13 cellular contexts compared by ENCODE assay signal in the genomic region with DNA sequence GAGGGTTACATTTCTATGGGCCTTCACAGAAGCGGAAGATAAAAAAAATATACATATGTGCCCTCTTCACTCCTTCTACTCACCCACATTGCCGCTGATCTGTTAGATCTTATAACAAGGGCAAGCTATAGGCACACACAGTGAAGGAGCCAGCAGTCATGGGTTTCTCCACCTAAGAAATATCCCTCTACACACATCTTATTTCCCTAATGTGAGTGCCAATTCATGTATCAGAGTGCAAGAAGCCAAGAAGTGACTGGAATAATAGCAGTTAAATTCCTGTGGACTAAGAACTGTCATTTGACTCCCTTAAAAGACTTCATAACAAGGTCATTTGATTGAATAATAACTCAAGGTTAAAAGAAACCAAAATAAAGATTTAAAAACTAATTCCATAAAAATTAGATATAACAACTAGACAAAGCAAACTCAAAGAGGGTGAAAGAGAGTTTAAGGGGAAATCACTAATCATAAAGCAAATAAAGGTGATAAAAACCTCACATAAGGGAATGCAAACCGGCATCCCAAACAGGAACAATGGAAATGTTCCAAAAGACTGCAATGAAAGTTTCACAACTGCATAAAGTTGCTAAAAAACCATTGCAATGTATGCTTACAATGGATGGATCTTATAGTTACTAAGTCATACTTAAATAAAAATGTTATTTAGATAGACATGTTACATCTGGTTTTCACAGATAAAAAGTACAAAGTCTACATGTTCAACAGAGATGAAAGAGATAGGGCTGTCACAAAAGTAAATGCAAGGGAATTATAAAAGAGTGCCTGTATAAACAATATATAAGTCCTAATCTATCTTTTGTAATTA. TPM values are rescaled to one million over a fixed set of nuclear protein-coding genes. Genes with fewer than 3 reads are reported as not detected.
DNase-seq lines count a peak whose midpoint lies in the region; ATAC-seq and TF ChIP-seq lines count a peak whose summit lies in the region.
"Had no signal": no experiment of that assay in that cellular context is flagged by ENCODE, and none has a peak within 500 bp of the region (broad histone marks: within the 10 kb centered on the region; RNA-seq: fewer than 3 reads in every experiment).

No MANE protein-coding gene starts in this region.

- no peaks in the 10 kb centered on the region for H3K27me3 ChIP-seq in A673 (replicated peaks; ENCODE audit: insufficient read depth, low read depth, low read length, poor library complexity)
- no peaks in the 10 kb centered on the region for H3K27me3 ChIP-seq in CD4-positive, alpha-beta T cell (ENCODE audit: control insufficient read depth, insufficient read depth, low read length)
- H3K27me3 ChIP-seq: transverse colon had no signal

- peaks cover 2% of the 10 kb centered on the region for H3K9me3 Mint-ChIP-seq in CD4-positive, alpha-beta T cell

- intact Hi-C loops in A673 (cut with micrococcal nuclease; ENCODE audit: unreplicated experiment) (no loop called here), mucosa of descending colon (cut with DNase I, micrococcal nuclease) (no loop called here)
- intact Hi-C loops in CD4-positive, alpha-beta T cell (cut with DNase I, micrococcal nuclease), result no loop called here

- BruUV-seq in A673 (replicated peaks; lab: Mats Ljungman, UMichigan), result no TSS peak

- no peaks in the 10 kb centered on the region for H3K36me3 Mint-ChIP-seq in CD4-positive, alpha-beta T cell (ENCODE audit: low read depth)

- no peaks in the 10 kb centered on the region for H3K4me1 Mint-ChIP-seq in CD4-positive, alpha-beta T cell (ENCODE audit: low read depth)
- H3K4me1 Mint-ChIP-seq: nephron progenitor cell had no signal

- no peak overlapping the region for H3K4me3 Mint-ChIP-seq in CD4-positive, alpha-beta T cell
- H3K4me3 Mint-ChIP-seq: nephron progenitor cell had no signal

- TF ChIP-seq CTCF in A673 (conservative IDR thresholded peaks at IDR 0.05; ENCODE audit: low read depth, low read length) (no peak), mucosa of descending colon (IDR thresholded peaks at IDR 0.05) (no peak)
- TF ChIP-seq CTCF in CD4-positive, alpha-beta T cell (IDR thresholded peaks at IDR 0.05), result no peak

- ATAC-seq in mucosa of descending colon, result peak; percentile 65
- ATAC-seq in GM18870 (IDR thresholded peaks at IDR 0.05; ENCODE audit: unreplicated experiment), result no peak
- ATAC-seq in CD4-positive, alpha-beta T cell (ENCODE audit: poor library complexity), result no peak
- ATAC-seq: activated CD4-positive, CD25-positive, alpha-beta regulatory T cell treated with anti-CD3 and anti-CD28 coated beads, Interleukin-2, amount 50 U/mL, for 24 hours had no signal

- H3K27me3 Mint-ChIP-seq in CD4-positive, alpha-beta T cell, result no peaks in the 10 kb centered on the region

- H3K4me3 ChIP-seq in A673 (ENCODE audit: low read depth, low read length, poor library complexity, severe bottlenecking) (no peak overlapping the region), mucosa of descending colon (no peak overlapping the region)
- H3K4me3 ChIP-seq: transverse colon had no signal

- CTCF ChIA-PET in A673 (lab: Charles Lee), result no interaction called here
- CTCF ChIA-PET in CD4-positive, alpha-beta T cell (lab: Charles Lee), result no interaction called here

- no peak overlapping the region for H3K27ac Mint-ChIP-seq in CD4-positive, alpha-beta T cell
- H3K27ac Mint-ChIP-seq: nephron progenitor cell had no signal

- H3K27ac ChIP-seq in A673 (ENCODE audit: low read depth, low read length, poor library complexity, severe bottlenecking), result peak overlapping the region; percentile 17
- H3K27ac ChIP-seq in epithelial cell of prostate, result peak overlapping the region; percentile 72
- no peak overlapping the region for H3K27ac ChIP-seq in CD4-positive, alpha-beta T cell (ENCODE audit: low read depth, low read length)

- H3K9me3 ChIP-seq in A673 (ENCODE audit: low read depth, low read length, poor library complexity, severe bottlenecking), result peaks cover 8% of the 10 kb centered on the region
- no peaks in the 10 kb centered on the region for H3K9me3 ChIP-seq in mucosa of descending colon
- H3K9me3 ChIP-seq in CD4-positive, alpha-beta T cell (ENCODE audit: control insufficient read depth, low read length), result no peaks in the 10 kb centered on the region
- H3K9me3 ChIP-seq: transverse colon had no signal

- POLR2A ChIA-PET in A673 (lab: Charles Lee; ENCODE audit: low non-redundant PET), result no interaction called here
- POLR2A ChIA-PET in CD4-positive, alpha-beta T cell (lab: Charles Lee), result no interaction called here

- H3K4me1 ChIP-seq in A673 (ENCODE audit: insufficient read depth, low read length, poor library complexity, severe bottlenecking) (peaks cover 20% of the 10 kb centered on the region), mucosa of descending colon (ENCODE audit: low read depth) (peaks cover 14% of the 10 kb centered on the region)

- H3K36me3 ChIP-seq in A673 (ENCODE audit: insufficient read depth, low read length, poor library complexity, severe bottlenecking) (no peaks in the 10 kb centered on the region), mucosa of descending colon (ENCODE audit: low read depth) (no peaks in the 10 kb centered on the region)
- H3K36me3 ChIP-seq: transverse colon had no signal

- no peak for DNase-seq in A673 (ENCODE audit: low spot score)
- DNase-seq in OCI-M1 (lab: John Stamatoyannopoulos, UW), result peak; percentile 74
- DNase-seq in epithelial cell of prostate (ENCODE audit: low read depth, low spot score), result no peak
- DNase-seq in mucosa of descending colon, result no peak
- no peak for DNase-seq in T1000 (lab: John Stamatoyannopoulos, UW)
- no peak for DNase-seq in CD4-positive, alpha-beta T cell
- DNase-seq in amniotic stem cell (lab: John Stamatoyannopoulos, UW), result no peak
- DNase-seq: DMS 273 treated with DMSO at 0.1 percent for 48 hours, NCI-H187 treated with DMSO at 0.1 percent for 48 hours, nephron progenitor cell, transverse colon had no signal

RNA-seq across cellular contexts. Expression of a gene that starts 42.8 kb away (rescaled TPM):
- total RNA-seq in A673 (2021) (68.6 and 76.5 TPM in 2 replicates), mucosa of descending colon (100 to 1,000 TPM in 2 of 3 donors, 10 to 100 TPM in 1; 91.3 to 127 (median 109) TPM)
- total RNA-seq in CD4-positive, alpha-beta T cell, result 10 to 100 TPM; 38.4 to 43.4 TPM
